Comparison of ENCODE assay signal across 25 cellular contexts in the genomic region with DNA sequence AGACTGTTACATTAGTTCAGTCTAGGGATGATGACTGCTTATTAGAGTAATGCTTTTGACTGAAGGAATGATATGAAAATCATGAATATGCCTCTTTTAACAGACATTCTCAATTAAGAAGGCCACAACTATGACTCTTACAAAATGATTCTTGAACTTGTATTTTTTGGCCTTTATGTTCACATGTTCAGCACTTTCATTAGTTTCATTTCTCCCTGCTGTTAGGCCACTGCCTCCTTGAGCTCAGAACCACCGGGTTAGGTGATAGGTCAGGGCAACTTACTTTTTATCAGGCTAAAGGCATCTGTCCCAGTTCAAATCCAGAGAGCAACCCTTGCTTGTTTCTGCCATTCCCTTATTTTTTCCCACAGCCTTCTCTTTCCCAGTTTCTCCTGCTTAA.
DNase-seq lines count a peak whose midpoint lies in the region; ATAC-seq, FAIRE-seq and TF ChIP-seq lines count a peak whose summit lies in the region.
"Had no signal": no experiment of that assay in that cellular context is flagged by ENCODE, and none has a peak within 500 bp of the region (broad histone marks: within the 10 kb centered on the region; RNA-seq: fewer than 3 reads in every experiment).

No MANE protein-coding gene starts in this region.

- H3K4me3 ChIP-seq in HepG2 (replicated peaks in 1 of 3; ENCODE audit: insufficient read depth in 1 of 3, low read depth in 2 of 3, low read length in 3 of 3) (no peak overlapping the region), subcutaneous abdominal adipose tissue (ENCODE audit: low read depth in 1 of 5, low read length in 5 of 5) (no peak overlapping the region)
- no peak overlapping the region for H3K4me3 ChIP-seq in effector memory CD4-positive, alpha-beta T cell (ENCODE audit: insufficient read depth, low read depth, low read length, poor library complexity, severe bottlenecking)
- H3K4me3 ChIP-seq: gastrocnemius medialis, thyroid gland had no signal

- no peak overlapping the region for H3K4me2 ChIP-seq in HepG2 (ENCODE audit: low read depth, low read length)

- H3K9ac ChIP-seq in HepG2 (ENCODE audit: insufficient read depth, low read depth, low read length) (peak overlapping the region; percentile 12; the same call in 1 of the 2 replicates), subcutaneous abdominal adipose tissue (ENCODE audit: low read length in 5 of 5) (no peak overlapping the region)
- H3K9ac ChIP-seq: parathyroid adenoma had no signal

- no peak for TF ChIP-seq CTCF in HepG2 (CRISPR knock-in tag; IDR thresholded peaks at IDR 0.05)

- in situ Hi-C loops in HepG2 (cut with HindIII; ENCODE audit: extremely low pct_ligation_motif_present, low pct_unique_long_range_greater_than_20kb), result no loop called here

- FAIRE-seq in HepG2 (lab: Jason Lieb, UNC), result no peak
- FAIRE-seq in GM12891 (lab: Jason Lieb, UNC), result no peak
- FAIRE-seq: bronchial epithelial cell, GM18507 had no signal

- no peak for TF ChIP-seq RAD21 in HepG2 (CRISPR knock-in tag; IDR thresholded peaks at IDR 0.05)

- no peak overlapping the region for H2AFZ ChIP-seq in HepG2 (ENCODE audit: low read length)
- H2AFZ ChIP-seq: parathyroid adenoma had no signal

- no peaks in the 10 kb centered on the region for H4K20me1 ChIP-seq in HepG2 (ENCODE audit: insufficient read depth, low read length)

- H3K27me3 ChIP-seq in HepG2 (ENCODE audit: control insufficient read depth in 1 of 2, insufficient read depth in 2 of 2, low read length in 2 of 2) (no peaks in the 10 kb centered on the region), subcutaneous abdominal adipose tissue (ENCODE audit: control insufficient read depth in 5 of 5, insufficient read depth in 4 of 5, low read length in 5 of 5) (no peaks in the 10 kb centered on the region)
- H3K27me3 ChIP-seq in effector memory CD4-positive, alpha-beta T cell (replicated peaks; ENCODE audit: control insufficient read depth, insufficient read depth, low read length, poor library complexity, severe bottlenecking), result no peaks in the 10 kb centered on the region
- H3K27me3 ChIP-seq: gastrocnemius medialis, thyroid gland had no signal

- peak; percentile 25 for DNase-seq in GM03348 (ENCODE audit: low spot score)
- peak; percentile 5 for DNase-seq in RPMI8226
- DNase-seq in HepG2 (ENCODE audit: low spot score), result no peak
- DNase-seq in GM12891 (ENCODE audit: insufficient read length, low spot score), result no peak
- DNase-seq in effector memory CD4-positive, alpha-beta T cell, result no peak
- DNase-seq: activated CD4-positive, alpha-beta T cell treated with anti-CD3 and anti-CD28 coated beads, Interleukin-2, amount 50 U/mL, for 4 hours; activated CD8-positive, alpha-beta memory T cell treated with anti-CD3 and anti-CD28 coated beads, Interleukin-2, amount 50 U/mL, for 48 hours; activated effector memory CD4-positive, alpha-beta T cell treated with Interleukin-2 at 50 U/mL for 16 hours; Caco-2; gastrocnemius medialis; hypothalamus; naive thymus-derived CD8-positive, alpha-beta T cell; NCI-H1417 treated with DMSO at 0.1 percent for 48 hours; NCI-H2107; NCI-H524; stimulated activated CD4-positive, alpha-beta T cell treated with anti-CD3 and anti-CD28 coated beads, Interleukin-2, amount 100 ng/mL, for 24 hours; stimulated activated naive B cell treated with anti-CD40 and anti-IgM and Interleukin-4, amounts not matched to agents 10 μg/mL and 1 μg/mL and 100 μg/mL, for 72 hours; thyroid gland had no signal

- POLR2A ChIA-PET in HepG2 (lab: Yijun Ruan, JAX), result no interaction called here

- TF ChIP-seq POLR2A in HepG2 (IDR thresholded peaks at IDR 0.05; ENCODE audit: insufficient read depth in 1 of 2, low read depth in 2 of 2, low read length in 2 of 2) (no peak), GM12891 (IDR thresholded peaks at IDR 0.05; ENCODE audit: low read depth, low read length) (no peak)

- H3K9me3 ChIP-seq in HepG2 (ENCODE audit: low read length) (no peaks in the 10 kb centered on the region), subcutaneous abdominal adipose tissue (ENCODE audit: control insufficient read depth in 5 of 5, low read length in 5 of 5) (no peaks in the 10 kb centered on the region)
- no peaks in the 10 kb centered on the region for H3K9me3 ChIP-seq in effector memory CD4-positive, alpha-beta T cell (ENCODE audit: control insufficient read depth, low read length)
- H3K9me3 ChIP-seq: Caco-2, gastrocnemius medialis, thyroid gland had no signal

- WGBS in HepG2 (ENCODE audit: low lambda C conversion rate), result 82% methylated on average over 1 of the region's 1 CpG

- H3K79me2 ChIP-seq in HepG2 (ENCODE audit: insufficient read depth, low read length), result no peaks in the 10 kb centered on the region
- H3K79me2 ChIP-seq: parathyroid adenoma had no signal

- peak overlapping the region; percentile 40 for H3K27ac ChIP-seq in HepG2 (ENCODE audit: extremely low read length, insufficient read depth, low read length)
- peak overlapping the region; percentile 66 for H3K27ac ChIP-seq in subcutaneous abdominal adipose tissue (ENCODE audit: low read depth, low read length)
- no peak overlapping the region for H3K27ac ChIP-seq in effector memory CD4-positive, alpha-beta T cell (ENCODE audit: insufficient read depth, low read length, poor library complexity, severe bottlenecking)
- H3K27ac ChIP-seq: epithelial cell of prostate, gastrocnemius medialis, parathyroid adenoma, thyroid gland had no signal

- CTCF ChIA-PET in HepG2 (lab: Yijun Ruan, JAX; ENCODE audit: low intra/inter-chr PET ratio, low total read pairs), result no interaction called here

- intact Hi-C loops in HepG2 (cut with micrococcal nuclease; ENCODE audit: unreplicated experiment), result no loop called here

- no TSS peak for BruUV-seq in HepG2 (replicated peaks; lab: Mats Ljungman, UMichigan)

- ATAC-seq in HepG2, result no peak
- ATAC-seq in GM21367 (IDR thresholded peaks at IDR 0.05; ENCODE audit: unreplicated experiment), result no peak
- ATAC-seq: gastrocnemius medialis; naive thymus-derived CD8-positive, alpha-beta T cell; stimulated activated naive B cell treated with anti-CD40 and anti-IgM and Interleukin-4, amounts not matched to agents 10 μg/mL and 1 μg/mL and 100 μg/mL, for 72 hours; WTC11 had no signal

- peaks cover 87% of the 10 kb centered on the region for H3K4me1 ChIP-seq in HepG2 (ENCODE audit: insufficient read depth, low read length)
- peaks cover 0 to 27% (median 26%) of the 10 kb centered on the region in 5 donors for H3K4me1 ChIP-seq in subcutaneous abdominal adipose tissue (ENCODE audit: control insufficient read depth in 5 of 5, insufficient read depth in 5 of 5, low read length in 5 of 5)
- H3K4me1 ChIP-seq in effector memory CD4-positive, alpha-beta T cell (ENCODE audit: control insufficient read depth, insufficient read depth, low read length, poor library complexity, severe bottlenecking), result no peaks in the 10 kb centered on the region
- H3K4me1 ChIP-seq: gastrocnemius medialis, parathyroid adenoma, thyroid gland had no signal

- H3K36me3 ChIP-seq in HepG2 (replicated peaks in 1 of 2; ENCODE audit: control insufficient read depth in 1 of 2, insufficient read depth in 2 of 2, low read length in 2 of 2) (no peaks in the 10 kb centered on the region), subcutaneous abdominal adipose tissue (ENCODE audit: control insufficient read depth in 5 of 5, insufficient read depth in 5 of 5, low read length in 5 of 5) (no peaks in the 10 kb centered on the region)
- H3K36me3 ChIP-seq in effector memory CD4-positive, alpha-beta T cell (ENCODE audit: control insufficient read depth, insufficient read depth, low read length), result no peaks in the 10 kb centered on the region
- H3K36me3 ChIP-seq: gastrocnemius medialis, thyroid gland had no signal

- no peak for TF ChIP-seq EP300 in HepG2 (IDR thresholded peaks at IDR 0.05; ENCODE audit: low read depth in 2 of 2, low read length in 2 of 2)
- no peak for TF ChIP-seq EP300 in HepG2 (CRISPR knock-in tag; IDR thresholded peaks at IDR 0.05; ENCODE audit: borderline replicate concordance)

TF ChIP-seq in HepG2, 621 proteins besides CTCF, POLR2A, EP300 and RAD21 (continues in another document):
- TF ChIP-seq ZNF17 (CRISPR knock-in tag; IDR thresholded peaks at IDR 0.05) (no peak), SIN3A (IDR thresholded peaks at IDR 0.05; ENCODE audit: borderline replicate concordance, low read depth, low read length) (no peak), ZNF552 (CRISPR knock-in tag; IDR thresholded peaks at IDR 0.05; ENCODE audit: borderline replicate concordance) (no peak), ZNF652 (CRISPR knock-in tag; IDR thresholded peaks at IDR 0.05; ENCODE audit: borderline replicate concordance, low read depth) (no peak)

TF ChIP-seq in GM12891, 5 proteins besides CTCF, POLR2A, EP300 and RAD21:
- TF ChIP-seq PAX5 (IDR thresholded peaks at IDR 0.05; ENCODE audit: insufficient read depth, low read length, severe bottlenecking), result no peak
- no peak for TF ChIP-seq POU2F2 (IDR thresholded peaks at IDR 0.05; ENCODE audit: low read depth, low read length)
- no peak for TF ChIP-seq POLR2AphosphoS5 (IDR thresholded peaks at IDR 0.05; ENCODE audit: low read depth, low read length)
- TF ChIP-seq SPI1 (IDR thresholded peaks at IDR 0.05; ENCODE audit: low read depth, low read length), result no peak
- TF ChIP-seq TAF1 (IDR thresholded peaks at IDR 0.05; ENCODE audit: low read depth, low read length), result no peak

Comparison
In these comparisons a context has a peak if more than half of its experiments do, and no peak if none do; other contexts are left out.
1. DNase-seq: peak in GM03348 (single experiment) and RPMI8226 (single experiment); none in HepG2 (single experiment), GM12891 (single experiment) and effector memory CD4-positive, alpha-beta T cell (0 of 3).